1 cellular context compared by ENCODE assay signal in genomic region chr16:22210854-22211253, GRCh38.
TF ChIP-seq lines count a peak whose summit lies in the region.

No MANE protein-coding gene starts in this region.

TF ChIP-seq in SK-N-SH treated with all-trans-retinoic acid at 6 μM for 48 hours, 23 proteins besides CTCF, POLR2A, EP300 and RAD21 (continued from another document):
- TF ChIP-seq, protein P1, sequence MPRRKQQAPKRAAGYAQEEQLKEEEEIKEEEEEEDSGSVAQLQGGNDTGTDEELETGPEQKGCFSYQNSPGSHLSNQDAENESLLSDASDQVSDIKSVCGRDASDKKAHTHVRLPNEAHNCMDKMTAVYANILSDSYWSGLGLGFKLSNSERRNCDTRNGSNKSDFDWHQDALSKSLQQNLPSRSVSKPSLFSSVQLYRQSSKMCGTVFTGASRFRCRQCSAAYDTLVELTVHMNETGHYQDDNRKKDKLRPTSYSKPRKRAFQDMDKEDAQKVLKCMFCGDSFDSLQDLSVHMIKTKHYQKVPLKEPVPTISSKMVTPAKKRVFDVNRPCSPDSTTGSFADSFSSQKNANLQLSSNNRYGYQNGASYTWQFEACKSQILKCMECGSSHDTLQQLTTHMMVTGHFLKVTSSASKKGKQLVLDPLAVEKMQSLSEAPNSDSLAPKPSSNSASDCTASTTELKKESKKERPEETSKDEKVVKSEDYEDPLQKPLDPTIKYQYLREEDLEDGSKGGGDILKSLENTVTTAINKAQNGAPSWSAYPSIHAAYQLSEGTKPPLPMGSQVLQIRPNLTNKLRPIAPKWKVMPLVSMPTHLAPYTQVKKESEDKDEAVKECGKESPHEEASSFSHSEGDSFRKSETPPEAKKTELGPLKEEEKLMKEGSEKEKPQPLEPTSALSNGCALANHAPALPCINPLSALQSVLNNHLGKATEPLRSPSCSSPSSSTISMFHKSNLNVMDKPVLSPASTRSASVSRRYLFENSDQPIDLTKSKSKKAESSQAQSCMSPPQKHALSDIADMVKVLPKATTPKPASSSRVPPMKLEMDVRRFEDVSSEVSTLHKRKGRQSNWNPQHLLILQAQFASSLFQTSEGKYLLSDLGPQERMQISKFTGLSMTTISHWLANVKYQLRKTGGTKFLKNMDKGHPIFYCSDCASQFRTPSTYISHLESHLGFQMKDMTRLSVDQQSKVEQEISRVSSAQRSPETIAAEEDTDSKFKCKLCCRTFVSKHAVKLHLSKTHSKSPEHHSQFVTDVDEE (CRISPR knock-in tag; IDR thresholded peaks at IDR 0.05) = no peak
- TF ChIP-seq, protein P2, sequence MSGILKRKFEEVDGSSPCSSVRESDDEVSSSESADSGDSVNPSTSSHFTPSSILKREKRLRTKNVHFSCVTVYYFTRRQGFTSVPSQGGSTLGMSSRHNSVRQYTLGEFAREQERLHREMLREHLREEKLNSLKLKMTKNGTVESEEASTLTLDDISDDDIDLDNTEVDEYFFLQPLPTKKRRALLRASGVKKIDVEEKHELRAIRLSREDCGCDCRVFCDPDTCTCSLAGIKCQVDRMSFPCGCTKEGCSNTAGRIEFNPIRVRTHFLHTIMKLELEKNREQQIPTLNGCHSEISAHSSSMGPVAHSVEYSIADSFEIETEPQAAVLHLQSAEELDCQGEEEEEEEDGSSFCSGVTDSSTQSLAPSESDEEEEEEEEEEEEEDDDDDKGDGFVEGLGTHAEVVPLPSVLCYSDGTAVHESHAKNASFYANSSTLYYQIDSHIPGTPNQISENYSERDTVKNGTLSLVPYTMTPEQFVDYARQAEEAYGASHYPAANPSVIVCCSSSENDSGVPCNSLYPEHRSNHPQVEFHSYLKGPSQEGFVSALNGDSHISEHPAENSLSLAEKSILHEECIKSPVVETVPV (CRISPR knock-in tag; IDR thresholded peaks at IDR 0.05) = no peak
- TF ChIP-seq ZFP30 (CRISPR knock-in tag; IDR thresholded peaks at IDR 0.05) = no peak
- TF ChIP-seq PATZ1 (CRISPR knock-in tag; IDR thresholded peaks at IDR 0.05; ENCODE audit: borderline replicate concordance) = no peak
- no peak for TF ChIP-seq ARNTL (CRISPR knock-in tag; IDR thresholded peaks at IDR 0.05; ENCODE audit: borderline replicate concordance, low read depth)
